In genomic region chr5:160514191-160514590, GRCh38 we compare ENCODE assay signal across 29 cellular contexts.
"Had no signal": no experiment of that assay in that cellular context is flagged by ENCODE, and none has a peak within 500 bp of the region (broad histone marks: within the 10 kb centered on the region; RNA-seq: fewer than 3 reads in every experiment).

No MANE protein-coding gene starts in this region.

- H3K79me2 ChIP-seq: parathyroid adenoma had no signal

- H3K27ac Mint-ChIP-seq: progenitor cell of endocrine pancreas; stimulated activated effector memory CD8-positive, alpha-beta T cell treated with anti-CD3 and anti-CD28 coated beads, Interleukin-12 subunit alpha, Interleukin-12 subunit beta, amount 100 ng/mL, for 72 hours; stimulated activated naive B cell treated with anti-CD40 and anti-IgM and Interleukin-4, amounts not matched to agents 10 μg/mL and 1 μg/mL and 100 μg/mL, for 72 hours; stimulated activated naive CD8-positive, alpha-beta T cell treated with anti-CD3 and anti-CD28 coated beads, Interleukin-15, Interleukin-2, amounts not matched to agents 100 ng/mL and 50 ng/mL, for 24 hours had no signal

- H2AFZ ChIP-seq: parathyroid adenoma had no signal

- DNase-seq: nephron progenitor cell; nucleus accumbens; ovary; posterior cingulate gyrus; psoas muscle; right cardiac atrium; right lobe of liver; sigmoid colon; small intestine; stimulated activated CD4-positive, alpha-beta T cell treated with anti-CD3 and anti-CD28 coated beads, Interleukin-15, amount 100 ng/mL, for 24 hours; stimulated activated CD4-positive, alpha-beta T cell treated with anti-CD3 and anti-CD28 coated beads, Interleukin-2, amount 100 ng/mL, for 24 hours; stimulated activated CD4-positive, alpha-beta T cell treated with anti-CD3 and anti-CD28 coated beads, Interleukin-2, amount 100 ng/mL, for 48 hours; stimulated activated CD4-positive, alpha-beta T cell treated with anti-CD3 and anti-CD28 coated beads, Interleukin-4, amount 100 ng/mL, for 24 hours; stimulated activated naive B cell treated with anti-CD40 and anti-IgM and Interleukin-4, amounts not matched to agents 10 μg/mL and 1 μg/mL and 100 μg/mL, for 72 hours; stimulated activated naive CD4-positive, alpha-beta T cell treated with Interleukin-2 at 50 U/mL for 16 hours; stomach; thyroid gland; upper lobe of left lung had no signal

- ATAC-seq: natural killer cell treated with Interleukin-12 subunit alpha and Interleukin-12 subunit beta and Interleukin-15 and Interleukin-18, amount 100 ng/mL, for 72 hours; psoas muscle; right cardiac atrium; right lobe of liver; stimulated activated effector memory CD8-positive, alpha-beta T cell treated with anti-CD3 and anti-CD28 coated beads, Interleukin-12 subunit alpha, Interleukin-12 subunit beta, amount 100 ng/mL, for 72 hours; stimulated activated naive B cell treated with anti-CD40 and anti-IgM and Interleukin-4, amounts not matched to agents 10 μg/mL and 1 μg/mL and 100 μg/mL, for 72 hours had no signal

- H3K4me3 Mint-ChIP-seq: natural killer cell treated with Interleukin-12 subunit alpha and Interleukin-12 subunit beta and Interleukin-15 and Interleukin-18, amount 100 ng/mL, for 72 hours; nephron progenitor cell; neural crest cell; stimulated activated effector memory CD8-positive, alpha-beta T cell treated with anti-CD3 and anti-CD28 coated beads, Interleukin-12 subunit alpha, Interleukin-12 subunit beta, amount 100 ng/mL, for 72 hours; stimulated activated naive B cell treated with anti-CD40 and anti-IgM and Interleukin-4, amounts not matched to agents 10 μg/mL and 1 μg/mL and 100 μg/mL, for 72 hours; stimulated activated naive CD8-positive, alpha-beta T cell treated with anti-CD3 and anti-CD28 coated beads, Interleukin-15, Interleukin-2, amounts not matched to agents 100 ng/mL and 50 ng/mL, for 24 hours had no signal

- H3K36me3 Mint-ChIP-seq: natural killer cell treated with Interleukin-12 subunit alpha and Interleukin-12 subunit beta and Interleukin-15 and Interleukin-18, amount 100 ng/mL, for 72 hours; stimulated activated effector memory CD8-positive, alpha-beta T cell treated with anti-CD3 and anti-CD28 coated beads, Interleukin-12 subunit alpha, Interleukin-12 subunit beta, amount 100 ng/mL, for 72 hours; stimulated activated naive B cell treated with anti-CD40 and anti-IgM and Interleukin-4, amounts not matched to agents 10 μg/mL and 1 μg/mL and 100 μg/mL, for 72 hours had no signal

- H3K4me1 ChIP-seq: parathyroid adenoma, psoas muscle, right lobe of liver, sigmoid colon, tibial nerve, upper lobe of left lung, vagina had no signal

- H3K36me3 ChIP-seq: neutrophil, ovary, right lobe of liver, sigmoid colon, stomach, thoracic aorta, thyroid gland, tibial nerve, upper lobe of left lung, vagina had no signal

- H3K4me1 Mint-ChIP-seq: neural crest cell; stimulated activated naive B cell treated with anti-CD40 and anti-IgM and Interleukin-4, amounts not matched to agents 10 μg/mL and 1 μg/mL and 100 μg/mL, for 72 hours had no signal

- H3K9ac ChIP-seq: parathyroid adenoma had no signal

- H3K9me3 ChIP-seq: neutrophil, ovary, psoas muscle, right lobe of liver, sigmoid colon, stomach, thoracic aorta, thyroid gland, tibial nerve, upper lobe of left lung, vagina had no signal

- FAIRE-seq: small intestine, urothelium cell line had no signal

- H3K27ac ChIP-seq: neutrophil, ovary, parathyroid adenoma, psoas muscle, right lobe of liver, sigmoid colon, stomach, thoracic aorta, tibial nerve, upper lobe of left lung, vagina had no signal

- H3K9me3 Mint-ChIP-seq: natural killer cell treated with Interleukin-12 subunit alpha and Interleukin-12 subunit beta and Interleukin-15 and Interleukin-18, amount 100 ng/mL, for 72 hours; nephron progenitor cell; neural crest cell; stimulated activated effector memory CD8-positive, alpha-beta T cell treated with anti-CD3 and anti-CD28 coated beads, Interleukin-12 subunit alpha, Interleukin-12 subunit beta, amount 100 ng/mL, for 72 hours; stimulated activated naive B cell treated with anti-CD40 and anti-IgM and Interleukin-4, amounts not matched to agents 10 μg/mL and 1 μg/mL and 100 μg/mL, for 72 hours; stimulated activated naive CD8-positive, alpha-beta T cell treated with anti-CD3 and anti-CD28 coated beads, Interleukin-15, Interleukin-2, amounts not matched to agents 100 ng/mL and 50 ng/mL, for 24 hours had no signal

- H3K27me3 ChIP-seq: ovary, right lobe of liver, sigmoid colon, thyroid gland, upper lobe of left lung, vagina had no signal

- H3K4me3 ChIP-seq: ovary, psoas muscle, right lobe of liver, sigmoid colon, stomach, thoracic aorta, thyroid gland, tibial nerve, upper lobe of left lung, vagina had no signal
